In genomic region chr5:38598994-38599611, GRCh38 we compare ENCODE assay signal across 9 cellular contexts. TPM values are rescaled to one million over a fixed set of nuclear protein-coding genes. Genes with fewer than 3 reads are reported as not detected.
A peak's percentile ranks its signal among the peaks of the same experiment; 100 is the strongest.
DNase-seq lines count a peak whose midpoint lies in the region; ATAC-seq and TF ChIP-seq lines count a peak whose summit lies in the region.
"Had no signal": no experiment of that assay in that cellular context is flagged by ENCODE, and none has a peak within 500 bp of the region (broad histone marks: within the 10 kb centered on the region; RNA-seq: fewer than 3 reads in every experiment).

No MANE protein-coding gene starts in this region.

- H3K4me1 ChIP-seq in HEK293 (ENCODE audit: control insufficient read depth, insufficient read depth, low read length): peaks cover 20% of the 10 kb centered on the region

- no peaks in the 10 kb centered on the region for H3K9me3 ChIP-seq in HEK293 (ENCODE audit: control insufficient read depth, insufficient read depth, low read depth, low read length)

- ATAC-seq in SK-N-SH treated with all-trans-retinoic acid at 6 μM for 48 hours: peak; percentile 88
- ATAC-seq in HG03354 (IDR thresholded peaks at IDR 0.05; ENCODE audit: poor library complexity, severe bottlenecking, unreplicated experiment): no peak

- H3K27ac ChIP-seq in HEK293 (ENCODE audit: extremely low read depth, low read depth, low read length): 0 out of 2 replicates have a peak overlapping the region, but pooled peaks have one; percentile 21

- no peaks in the 10 kb centered on the region for H3K36me3 ChIP-seq in HEK293 (ENCODE audit: control insufficient read depth in 2 of 2, insufficient read depth in 1 of 2, low read length in 2 of 2)

- CTCF ChIA-PET in HEK293 (lab: Yijun Ruan, JAX): interaction anchor here (0.7 to 1.4 kb wide), 4 partner anchors 57 to 211 kb away, joined by 4 to 7 read pairs (median 4); no protein-coding TSS in a partner anchor

- peak; percentile 72 for DNase-seq in fibroblast of villous mesenchyme (ENCODE audit: low read depth)
- peak; percentile 67 for DNase-seq in stromal cell of bone marrow (ENCODE audit: low read depth)
- DNase-seq in NCI-H1694 (lab: John Stamatoyannopoulos, UW): no peak
- DNase-seq in amygdala (lab: John Stamatoyannopoulos, UW): no peak
- DNase-seq: head of caudate nucleus, NCI-H2171 had no signal

- POLR2A ChIA-PET in HEK293 (lab: Yijun Ruan, JAX): interaction anchor here (1.0 kb wide), 1 partner anchor 9 kb away, joined by 3 read pairs; no protein-coding TSS in a partner anchor

- TF ChIP-seq CTCF in HEK293 (tag by site-specific recombination; IDR thresholded peaks at IDR 0.05) (no peak), fibroblast of villous mesenchyme (IDR thresholded peaks at IDR 0.05; ENCODE audit: insufficient read depth, low read depth, low read length) (no peak)

- no peak overlapping the region for H3K4me3 ChIP-seq in HEK293 (ENCODE audit: low read depth, low read length)
- no peak overlapping the region for H3K4me3 ChIP-seq in fibroblast of villous mesenchyme (ENCODE audit: low read depth, low read length)

TF ChIP-seq in HEK293, 187 proteins besides CTCF, POLR2A, EP300 and RAD21 (continues in another document):
- no peak for TF ChIP-seq ZNF112 (tag by site-specific recombination; IDR thresholded peaks at IDR 0.05)
- no peak for TF ChIP-seq ZBTB26 (tag by site-specific recombination; optimal IDR thresholded peaks at IDR 0.05)
- TF ChIP-seq ZNF202 (tag by site-specific recombination; IDR thresholded peaks at IDR 0.05; ENCODE audit: borderline replicate concordance): no peak
- no peak for TF ChIP-seq MYNN (tag by site-specific recombination; IDR thresholded peaks at IDR 0.05; ENCODE audit: borderline replicate concordance)
- no peak for TF ChIP-seq ZBTB8A (tag by site-specific recombination; IDR thresholded peaks at IDR 0.05)
- peak; percentile 37; the same call in 1 of the 2 replicates for TF ChIP-seq ZNF600 (tag by site-specific recombination; IDR thresholded peaks at IDR 0.05)
- 0 out of 2 replicates have a peak, but pooled peaks have one; percentile 23 for TF ChIP-seq KLF10 (tag by site-specific recombination; IDR thresholded peaks at IDR 0.05)
- no peak for TF ChIP-seq REST (tag by site-specific recombination; IDR thresholded peaks at IDR 0.05)
- TF ChIP-seq YY1 (tag by site-specific recombination; IDR thresholded peaks at IDR 0.05): no peak
- 0 out of 2 replicates have a peak, but pooled peaks have one; percentile 32 for TF ChIP-seq ZEB2 (tag by site-specific recombination; IDR thresholded peaks at IDR 0.05)
- no peak for TF ChIP-seq ZBTB7A (tag by site-specific recombination; IDR thresholded peaks at IDR 0.05; ENCODE audit: low read depth)
- no peak for TF ChIP-seq SP3 (tag by site-specific recombination; IDR thresholded peaks at IDR 0.05)
- peak; percentile 70 for TF ChIP-seq FEZF1 (tag by site-specific recombination; IDR thresholded peaks at IDR 0.05)

TF ChIP-seq in SK-N-SH treated with all-trans-retinoic acid at 6 μM for 48 hours, 23 proteins besides CTCF, POLR2A, EP300 and RAD21:
- peak; percentile 60 for TF ChIP-seq ISL1 (CRISPR knock-in tag; IDR thresholded peaks at IDR 0.05)
- no peak for TF ChIP-seq RARB (CRISPR knock-in tag; IDR thresholded peaks at IDR 0.05)
- no peak for TF ChIP-seq SNAI2 (CRISPR knock-in tag; IDR thresholded peaks at IDR 0.05)
- no peak for TF ChIP-seq PPARA (CRISPR knock-in tag; IDR thresholded peaks at IDR 0.05; ENCODE audit: borderline replicate concordance)
- TF ChIP-seq PATZ1 (CRISPR knock-in tag; IDR thresholded peaks at IDR 0.05; ENCODE audit: borderline replicate concordance): 0 out of 2 replicates have a peak, but pooled peaks have one; percentile 40

RNA-seq across cellular contexts. Expression of gene LIFR, which starts 42.7 kb away (rescaled TPM):
- 30.3 and 40.2 TPM in 2 replicates for total RNA-seq in fibroblast of villous mesenchyme

Comparison
In these comparisons a context has a peak if more than half of its experiments do, and no peak if none do; other contexts are left out.
1. DNase-seq: peak in fibroblast of villous mesenchyme (single experiment) and stromal cell of bone marrow (single experiment); none in NCI-H1694 (single experiment) and amygdala (0 of 56).
2. Of the 2 proteins assayed by ChIP-seq in both HEK293 and SK-N-SH treated with all-trans-retinoic acid at 6 μM for 48 hours: peak only in HEK293: none; only in SK-N-SH treated with all-trans-retinoic acid at 6 μM for 48 hours: PATZ1; in both: none; in neither: 1.